In genomic region chr17:79602621-79603020, GRCh38 we compare ENCODE assay signal across 10 cellular contexts. TPM values are rescaled to one million over a fixed set of nuclear protein-coding genes. Genes with fewer than 3 reads are reported as not detected.
"Had no signal": no experiment of that assay in that cellular context is flagged by ENCODE, and none has a peak within 500 bp of the region (broad histone marks: within the 10 kb centered on the region; RNA-seq: fewer than 3 reads in every experiment).

No MANE protein-coding gene starts in this region.

- H3K36me3 ChIP-seq: HAP-1 had no signal

- H2AFZ ChIP-seq: GM23248 had no signal

- ATAC-seq: HCT116, HepG2 had no signal

- H3K4me1 ChIP-seq: HAP-1 had no signal

- H3K9ac ChIP-seq: GM23248 had no signal

- H3K9me3 ChIP-seq: HAP-1 had no signal

- DNase-seq: GM23248, GOT3, H7, HFFc6, KBM-7 had no signal

- H3K27ac ChIP-seq: GM23248, HL-60 had no signal

- H3K4me3 ChIP-seq: GM23248, HAP-1 had no signal

RNA-seq across cellular contexts. Expression of gene RBFOX3, which starts 8.2 kb away (rescaled TPM):
- total RNA-seq: GM23248, HepG2, HFFc6 had no signal
- polyA plus RNA-seq: GM23248, HepG2, IgD-negative memory B cell had no signal
